In genomic region chr6:20879526-20879925, GRCh38 we compare ENCODE assay signal across 15 cellular contexts.
DNase-seq lines count a peak whose midpoint lies in the region; ATAC-seq and TF ChIP-seq lines count a peak whose summit lies in the region.
"Had no signal": no experiment of that assay in that cellular context is flagged by ENCODE, and none has a peak within 500 bp of the region (broad histone marks: within the 10 kb centered on the region; RNA-seq: fewer than 3 reads in every experiment).

No MANE protein-coding gene starts in this region.

- no peaks in the 10 kb centered on the region for H3K9me3 ChIP-seq in OCI-LY3 (ENCODE audit: insufficient read depth, low read length)
- no peaks in the 10 kb centered on the region for H3K9me3 ChIP-seq in gastrocnemius medialis

- no peaks in the 10 kb centered on the region for H4K20me1 ChIP-seq in OCI-LY3 (ENCODE audit: insufficient read depth, low read length)

- H3K27me3 ChIP-seq in OCI-LY3 (ENCODE audit: low read depth, low read length): no peaks in the 10 kb centered on the region
- H3K27me3 ChIP-seq in gastrocnemius medialis: no peaks in the 10 kb centered on the region

- TF ChIP-seq CTCF in Calu3 (IDR thresholded peaks at IDR 0.05; ENCODE audit: unreplicated experiment): no peak
- TF ChIP-seq CTCF in OCI-LY3 (IDR thresholded peaks at IDR 0.05; ENCODE audit: low read depth, low read length): no peak
- no peak for TF ChIP-seq CTCF in endothelial cell (IDR thresholded peaks at IDR 0.05; ENCODE audit: unreplicated experiment)
- no peak for TF ChIP-seq CTCF in nephron progenitor cell (IDR thresholded peaks at IDR 0.05)
- TF ChIP-seq CTCF in gastrocnemius medialis (IDR thresholded peaks at IDR 0.05 in 4 of 5, conservative IDR thresholded peaks at IDR 0.05 in 1 of 5): no peak
- TF ChIP-seq CTCF in GM10266 (IDR thresholded peaks at IDR 0.05; ENCODE audit: control insufficient read depth, insufficient read depth, low read depth, missing control alignments): no peak

- H3K4me3 ChIP-seq in OCI-LY3 (ENCODE audit: low read length) (no peak overlapping the region), gastrocnemius medialis (no peak overlapping the region)

- no peak for TF ChIP-seq POLR2A in gastrocnemius medialis (IDR thresholded peaks at IDR 0.05)

- H3K27ac Mint-ChIP-seq in Calu3 (ENCODE audit: unreplicated experiment): peak overlapping the region; percentile 96
- H3K27ac Mint-ChIP-seq in endothelial cell (ENCODE audit: unreplicated experiment): peak overlapping the region; percentile 76
- peak overlapping the region; percentile 94 for H3K27ac Mint-ChIP-seq in nephron progenitor cell
- no peak overlapping the region for H3K27ac Mint-ChIP-seq in activated CD4-positive, alpha-beta memory T cell treated with anti-CD3 and anti-CD28 coated beads for 36 hours
- H3K27ac Mint-ChIP-seq: stimulated activated memory B cell treated with anti-CD40 and anti-IgM and Interleukin-4, amounts not matched to agents 10 μg/mL and 1 μg/mL and 100 μg/mL, for 72 hours; type B pancreatic cell had no signal

- BruUV-seq in Calu3 (replicated peaks; lab: Mats Ljungman, UMichigan): no TSS peak

- H3K4me3 Mint-ChIP-seq in Calu3 (ENCODE audit: low read depth, unreplicated experiment) (peak overlapping the region; percentile 12), endothelial cell (ENCODE audit: unreplicated experiment) (no peak overlapping the region), nephron progenitor cell (no peak overlapping the region)
- H3K4me3 Mint-ChIP-seq in activated CD4-positive, alpha-beta memory T cell treated with anti-CD3 and anti-CD28 coated beads for 36 hours: no peak overlapping the region
- H3K4me3 Mint-ChIP-seq: stimulated activated memory B cell treated with anti-CD40 and anti-IgM and Interleukin-4, amounts not matched to agents 10 μg/mL and 1 μg/mL and 100 μg/mL, for 72 hours; type B pancreatic cell had no signal

- H3K4me1 ChIP-seq in OCI-LY3 (ENCODE audit: low read length) (peaks cover 50% of the 10 kb centered on the region), gastrocnemius medialis (no peaks in the 10 kb centered on the region)

- peaks cover 16% of the 10 kb centered on the region for H3K36me3 ChIP-seq in OCI-LY3 (replicated peaks; ENCODE audit: low read depth, low read length)
- H3K36me3 ChIP-seq in gastrocnemius medialis: no peaks in the 10 kb centered on the region

- H3K27ac ChIP-seq in OCI-LY3 (ENCODE audit: low read length) (peak overlapping the region; percentile 98), gastrocnemius medialis (no peak overlapping the region)

- in situ Hi-C loops in gastrocnemius medialis (cut with MboI; ENCODE audit: low sequenced_read_pairs in 4 of 4): no loop called here

- peaks cover 19% of the 10 kb centered on the region for H3K36me3 Mint-ChIP-seq in Calu3 (ENCODE audit: insufficient read depth, unreplicated experiment)
- H3K36me3 Mint-ChIP-seq in endothelial cell (ENCODE audit: low read depth, unreplicated experiment): no peaks in the 10 kb centered on the region
- H3K36me3 Mint-ChIP-seq in nephron progenitor cell (ENCODE audit: low read depth): peaks cover 29% of the 10 kb centered on the region
- peaks cover 42% of the 10 kb centered on the region for H3K36me3 Mint-ChIP-seq in activated CD4-positive, alpha-beta memory T cell treated with anti-CD3 and anti-CD28 coated beads for 36 hours

- CTCF ChIA-PET in Calu3 (lab: Charles Lee): interaction anchor here (0.5 to 3.9 kb wide), 3 partner anchors 108 to 940 kb away, joined by 3 to 28 read pairs (median 5); partner anchors contain the start of gene SOX4
- CTCF ChIA-PET in activated CD4-positive, alpha-beta memory T cell treated with anti-CD3 and anti-CD28 coated beads for 36 hours (lab: Charles Lee): no interaction called here

- POLR2A ChIA-PET in activated CD4-positive, alpha-beta memory T cell treated with anti-CD3 and anti-CD28 coated beads for 36 hours (lab: Charles Lee): no interaction called here

- H3K9ac ChIP-seq in OCI-LY3 (ENCODE audit: low read length): peak overlapping the region; percentile 16; the same call in 1 of the 2 replicates

- peak overlapping the region; percentile 29 for H3K4me2 ChIP-seq in OCI-LY3 (ENCODE audit: low read length)

- no peak overlapping the region for H2AFZ ChIP-seq in OCI-LY3 (ENCODE audit: low read depth, low read length)

- H3K4me1 Mint-ChIP-seq in Calu3 (ENCODE audit: low read depth, unreplicated experiment) (peaks cover 74% of the 10 kb centered on the region), endothelial cell (ENCODE audit: unreplicated experiment) (peaks cover 23% of the 10 kb centered on the region), nephron progenitor cell (peaks cover 44% of the 10 kb centered on the region)
- peaks cover 18% of the 10 kb centered on the region for H3K4me1 Mint-ChIP-seq in activated CD4-positive, alpha-beta memory T cell treated with anti-CD3 and anti-CD28 coated beads for 36 hours (ENCODE audit: low read depth)

- H3K79me2 ChIP-seq in OCI-LY3 (ENCODE audit: low read length): no peaks in the 10 kb centered on the region

- ATAC-seq in gastrocnemius medialis: no peak
- ATAC-seq in GM18498 (IDR thresholded peaks at IDR 0.05; ENCODE audit: unreplicated experiment): no peak
- ATAC-seq: left ventricle myocardium superior; stimulated activated memory B cell treated with anti-CD40 and anti-IgM and Interleukin-4, amounts not matched to agents 10 μg/mL and 1 μg/mL and 100 μg/mL, for 72 hours had no signal

- DNase-seq in Calu3 (peak; percentile 21), endothelial cell (ENCODE audit: low spot score) (peak; percentile 22), nephron progenitor cell (no peak), gastrocnemius medialis (no peak), GM10266 (ENCODE audit: extremely low spot score) (no peak)
- DNase-seq in activated CD4-positive, alpha-beta memory T cell treated with anti-CD3 and anti-CD28 coated beads for 36 hours: no peak
- DNase-seq: activated CD4-positive, alpha-beta T cell treated with anti-CD3 and anti-CD28 coated beads, Interleukin-2, amount 50 U/mL, for 4 hours; left ventricle myocardium superior; NCI-H2171; SHP77 treated with DMSO at 0.1 percent for 48 hours; T1000 had no signal

- intact Hi-C loops in Calu3 (cut with micrococcal nuclease; ENCODE audit: unreplicated experiment) (loop anchor here (2.0 to 10.0 kb wide), 6 partner anchors 123 to 1053 kb away; no protein-coding TSS in a partner anchor), gastrocnemius medialis (cut with DNase I; ENCODE audit: low total_unique reads) (loop anchor here (5.0 kb wide), 1 partner anchor 708 kb away; no protein-coding TSS in a partner anchor)
- intact Hi-C loops in activated CD4-positive, alpha-beta memory T cell treated with anti-CD3 and anti-CD28 coated beads for 36 hours (cut with micrococcal nuclease): loop anchor here (5.0 to 10.0 kb wide), 2 partner anchors 172 to 295 kb away; no protein-coding TSS in a partner anchor

- H3K27me3 Mint-ChIP-seq in Calu3 (ENCODE audit: unreplicated experiment): no peaks in the 10 kb centered on the region
- no peaks in the 10 kb centered on the region for H3K27me3 Mint-ChIP-seq in endothelial cell (ENCODE audit: unreplicated experiment)
- H3K27me3 Mint-ChIP-seq in nephron progenitor cell (ENCODE audit: low read depth, poor library complexity): no peaks in the 10 kb centered on the region
- no peaks in the 10 kb centered on the region for H3K27me3 Mint-ChIP-seq in activated CD4-positive, alpha-beta memory T cell treated with anti-CD3 and anti-CD28 coated beads for 36 hours
- H3K27me3 Mint-ChIP-seq: stimulated activated memory B cell treated with anti-CD40 and anti-IgM and Interleukin-4, amounts not matched to agents 10 μg/mL and 1 μg/mL and 100 μg/mL, for 72 hours; type B pancreatic cell had no signal

- H3K9me3 Mint-ChIP-seq in Calu3 (ENCODE audit: low read depth, unreplicated experiment) (peaks cover 5% of the 10 kb centered on the region), endothelial cell (ENCODE audit: unreplicated experiment) (no peaks in the 10 kb centered on the region), nephron progenitor cell (peaks cover 13% of the 10 kb centered on the region)
- peaks cover 30% of the 10 kb centered on the region for H3K9me3 Mint-ChIP-seq in activated CD4-positive, alpha-beta memory T cell treated with anti-CD3 and anti-CD28 coated beads for 36 hours
- H3K9me3 Mint-ChIP-seq: type B pancreatic cell had no signal

Comparison
In these comparisons a context has a peak if more than half of its experiments do, and no peak if none do; other contexts are left out.
1. DNase-seq: peak in Calu3 (single experiment) and endothelial cell (single experiment); none in nephron progenitor cell (single experiment), gastrocnemius medialis (0 of 2), GM10266 (single experiment) and activated CD4-positive, alpha-beta memory T cell treated with anti-CD3 and anti-CD28 coated beads for 36 hours (single experiment).